ENCODE assay signal across 14 cellular contexts in the genomic region with DNA sequence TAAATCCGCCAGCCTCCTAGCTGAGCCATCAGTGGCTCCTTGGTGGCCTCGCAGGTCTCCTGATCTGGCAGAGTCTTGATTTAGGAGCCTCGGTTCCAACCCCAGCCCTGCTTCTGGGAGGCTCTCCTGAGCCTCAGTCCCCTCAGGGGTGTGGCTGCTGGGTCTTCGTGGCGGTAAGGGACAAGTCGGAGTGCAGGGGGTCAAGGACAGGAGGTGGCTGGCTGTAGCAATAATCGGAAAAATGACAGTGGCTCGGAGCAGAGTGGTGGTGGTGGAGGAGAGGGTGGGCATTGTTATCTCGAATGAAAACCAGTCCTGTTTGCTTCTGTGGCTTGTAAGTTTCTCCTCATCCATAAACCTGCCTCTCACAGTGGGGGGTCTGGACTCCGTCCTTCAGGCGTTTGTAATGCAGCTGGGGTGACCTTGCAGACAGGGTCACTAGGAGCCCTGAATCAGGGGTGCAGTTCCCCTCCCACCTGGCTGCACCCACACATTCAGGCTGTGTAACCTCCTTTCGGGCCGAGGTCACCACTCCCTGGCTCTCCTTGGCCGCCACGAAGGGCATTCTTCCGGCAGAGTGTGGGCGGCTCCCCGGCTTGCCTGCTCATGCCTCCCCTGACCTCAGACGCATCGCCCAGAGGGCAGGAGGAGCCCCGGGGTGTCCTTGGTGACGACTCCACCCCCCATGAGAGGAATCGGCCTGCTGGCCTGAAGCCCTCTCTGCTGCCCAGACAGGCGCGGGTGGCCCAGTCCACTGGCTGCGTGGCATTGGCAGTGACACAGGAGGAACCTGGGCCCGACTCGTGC. TPM values are rescaled to one million over a fixed set of nuclear protein-coding genes. Genes with fewer than 3 reads are reported as not detected.
DNase-seq lines count a peak whose midpoint lies in the region; ATAC-seq and TF ChIP-seq lines count a peak whose summit lies in the region.
"Had no signal": no experiment of that assay in that cellular context is flagged by ENCODE, and none has a peak within 500 bp of the region (broad histone marks: within the 10 kb centered on the region; RNA-seq: fewer than 3 reads in every experiment).

No MANE protein-coding gene starts in this region.

- H3K27ac Mint-ChIP-seq in endodermal cell (no peak overlapping the region), memory B cell (peak overlapping the region; percentile 45)
- H3K27ac Mint-ChIP-seq: GM23338 had no signal

- H3K4me1 ChIP-seq in A673 (ENCODE audit: insufficient read depth, low read length, poor library complexity, severe bottlenecking) (no peaks in the 10 kb centered on the region), endodermal cell (ENCODE audit: control insufficient read depth, insufficient read depth, low read length) (no peaks in the 10 kb centered on the region), prostate gland (replicated peaks) (no peaks in the 10 kb centered on the region)

- no peak for TF ChIP-seq POLR2A in prostate gland (IDR thresholded peaks at IDR 0.05)

- H3K9ac ChIP-seq in endodermal cell (ENCODE audit: extremely low read depth, low read length, poor library complexity, severe bottlenecking): no peak overlapping the region

- H3K9me3 Mint-ChIP-seq in endodermal cell: no peaks in the 10 kb centered on the region
- H3K9me3 Mint-ChIP-seq in memory B cell: no peaks in the 10 kb centered on the region
- H3K9me3 Mint-ChIP-seq: GM23338 had no signal

- peak; percentile 2 for ATAC-seq in memory B cell (ENCODE audit: low read depth)
- no peak for ATAC-seq in HG02870 (IDR thresholded peaks at IDR 0.05; ENCODE audit: unreplicated experiment)
- ATAC-seq in GM18907 (IDR thresholded peaks at IDR 0.05; ENCODE audit: unreplicated experiment): no peak
- ATAC-seq: GM23338 had no signal

- POLR2A ChIA-PET in A673 (lab: Charles Lee; ENCODE audit: low non-redundant PET): no interaction called here

- 93 to 95% methylated on average over 19 to 28 of the region's 28 CpGs for WGBS in endodermal cell (ENCODE audit: insufficient coverage in 1 of 2, insufficient read length in 1 of 2), 2 experiments
- WGBS in prostate gland: 63% methylated on average over 27 of the region's 28 CpGs

- peaks cover 2% of the 10 kb centered on the region for H3K4me1 Mint-ChIP-seq in endodermal cell
- peaks cover 41% of the 10 kb centered on the region for H3K4me1 Mint-ChIP-seq in memory B cell

- no peak for TF ChIP-seq CTCF in A673 (conservative IDR thresholded peaks at IDR 0.05; ENCODE audit: low read depth, low read length)
- TF ChIP-seq CTCF in endodermal cell (conservative IDR thresholded peaks at IDR 0.05): no peak
- TF ChIP-seq CTCF in prostate gland (IDR thresholded peaks at IDR 0.05): no peak

- no peaks in the 10 kb centered on the region for H3K27me3 Mint-ChIP-seq in endodermal cell (ENCODE audit: insufficient read depth)
- peaks cover 4% of the 10 kb centered on the region for H3K27me3 Mint-ChIP-seq in memory B cell

- DNase-seq in A673 (ENCODE audit: low spot score): no peak
- DNase-seq in HUDEP-2 (lab: John Stamatoyannopoulos, UW; ENCODE audit: unreplicated experiment in 76 of 76): peak in 39 of 76 experiments; percentile 4 to 66 (median 37)
- peak; percentile 58 for DNase-seq in endodermal cell
- no peak for DNase-seq in memory B cell (ENCODE audit: low spot score in 2 of 2)
- no peak for DNase-seq in prostate gland (ENCODE audit: low spot score)
- DNase-seq in cortex of kidney (lab: John Stamatoyannopoulos, UW): no peak
- DNase-seq: GDM1, MG63, NCI-H69, SW 1271, uterus had no signal

- CTCF ChIA-PET in A673 (lab: Charles Lee): no interaction called here

- H3K27me3 ChIP-seq in A673 (replicated peaks; ENCODE audit: insufficient read depth, low read depth, low read length, poor library complexity): no peaks in the 10 kb centered on the region
- H3K27me3 ChIP-seq in endodermal cell (ENCODE audit: control insufficient read depth, insufficient read depth, low read length, poor library complexity, severe bottlenecking): no peaks in the 10 kb centered on the region
- H3K27me3 ChIP-seq in prostate gland (replicated peaks; ENCODE audit: insufficient read depth): no peaks in the 10 kb centered on the region
- H3K27me3 ChIP-seq: MG63, uterus had no signal

- intact Hi-C loops in A673 (cut with micrococcal nuclease; ENCODE audit: unreplicated experiment): no loop called here
- intact Hi-C loops in prostate gland (cut with DNase I): no loop called here

- no peaks in the 10 kb centered on the region for H3K9me3 ChIP-seq in A673 (ENCODE audit: low read depth, low read length, poor library complexity, severe bottlenecking)
- H3K9me3 ChIP-seq in endodermal cell (ENCODE audit: control insufficient read depth, low read length): no peaks in the 10 kb centered on the region
- no peaks in the 10 kb centered on the region for H3K9me3 ChIP-seq in prostate gland
- H3K9me3 ChIP-seq: MG63, uterus had no signal

- H3K36me3 ChIP-seq in A673 (ENCODE audit: insufficient read depth, low read length, poor library complexity, severe bottlenecking): no peaks in the 10 kb centered on the region
- peaks cover 2% of the 10 kb centered on the region for H3K36me3 ChIP-seq in endodermal cell (ENCODE audit: control insufficient read depth, insufficient read depth, low read length)
- H3K36me3 ChIP-seq in prostate gland: no peaks in the 10 kb centered on the region
- H3K36me3 ChIP-seq: MG63, uterus had no signal

- H3K36me3 Mint-ChIP-seq in endodermal cell (ENCODE audit: low read depth) (peaks cover 5% of the 10 kb centered on the region), memory B cell (peaks cover 1% of the 10 kb centered on the region)

- H3K27ac ChIP-seq in A673 (ENCODE audit: low read depth, low read length, poor library complexity, severe bottlenecking) (peak overlapping the region; percentile 16), endodermal cell (ENCODE audit: low read depth, low read length) (no peak overlapping the region), prostate gland (no peak overlapping the region)
- H3K27ac ChIP-seq: uterus had no signal

- H3K4me3 Mint-ChIP-seq in endodermal cell (no peak overlapping the region), memory B cell (peak overlapping the region; percentile 62)
- H3K4me3 Mint-ChIP-seq: GM23338 had no signal

- H3K4me3 ChIP-seq in A673 (ENCODE audit: low read depth, low read length, poor library complexity, severe bottlenecking) (no peak overlapping the region), endodermal cell (ENCODE audit: low read length) (no peak overlapping the region), prostate gland (no peak overlapping the region)
- H3K4me3 ChIP-seq: GM23338, MG63, uterus had no signal

- no TSS peak for BruUV-seq in A673 (replicated peaks; lab: Mats Ljungman, UMichigan)

RNA-seq across cellular contexts. Expression of a gene that starts 8.1 kb away (rescaled TPM):
- total RNA-seq in A673 (2021) (40.7 and 41.8 TPM in 2 replicates), endodermal cell (10 to 100 TPM; 22.3 to 28.9 TPM), prostate gland (10 to 100 TPM; 10.3 to 15.4 TPM)
- 39.9 TPM for polyA plus RNA-seq in endodermal cell (2013, experiment 1 of 2)
- 39.2 TPM for polyA plus RNA-seq in endodermal cell (2013, experiment 2 of 2)

RNA-seq across cellular contexts. Expression of a gene that starts 48.7 kb away (rescaled TPM):
- total RNA-seq in A673 (2021) (32.7 and 35.8 TPM in 2 replicates), endodermal cell (10 to 100 TPM; 27.4 to 32.2 TPM), prostate gland (10 to 100 TPM; 13.1 to 57.7 TPM)
- polyA plus RNA-seq in endodermal cell (2013, experiment 1 of 2): 21.0 TPM
- polyA plus RNA-seq in endodermal cell (2013, experiment 2 of 2): 18.5 TPM

Comparison
In these comparisons a context has a peak if more than half of its experiments do, and no peak if none do; other contexts are left out.
1. DNase-seq: peak in HUDEP-2 (39 of 76) and endodermal cell (single experiment); none in A673 (single experiment), memory B cell (0 of 2), prostate gland (single experiment) and cortex of kidney (single experiment).